2 cellular contexts compared by ENCODE assay signal in the genomic region with DNA sequence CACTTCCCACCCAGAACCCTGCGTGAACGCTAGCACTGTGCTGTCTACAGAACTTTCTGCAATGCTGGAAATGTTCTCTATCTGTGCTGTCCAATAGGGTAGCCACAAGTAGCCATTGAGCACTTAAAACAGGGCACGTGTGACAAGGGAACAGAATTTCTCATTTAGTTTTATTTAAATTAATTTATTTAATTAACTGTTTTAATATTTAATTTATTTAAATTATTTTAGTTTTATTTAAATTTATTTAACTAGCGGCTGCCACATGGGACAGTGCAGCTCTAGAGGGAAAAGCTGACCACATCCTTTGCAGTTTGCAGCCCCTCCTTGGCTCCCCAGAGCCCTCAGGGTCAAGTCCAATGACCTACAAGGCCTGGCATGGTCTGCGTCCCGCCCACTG.
A peak's percentile ranks its signal among the peaks of the same experiment; 100 is the strongest.
TF ChIP-seq lines count a peak whose summit lies in the region.

No MANE protein-coding gene starts in this region.

TF ChIP-seq in HepG2, 621 proteins besides CTCF, POLR2A, EP300 and RAD21:
- TF ChIP-seq, protein P1, sequence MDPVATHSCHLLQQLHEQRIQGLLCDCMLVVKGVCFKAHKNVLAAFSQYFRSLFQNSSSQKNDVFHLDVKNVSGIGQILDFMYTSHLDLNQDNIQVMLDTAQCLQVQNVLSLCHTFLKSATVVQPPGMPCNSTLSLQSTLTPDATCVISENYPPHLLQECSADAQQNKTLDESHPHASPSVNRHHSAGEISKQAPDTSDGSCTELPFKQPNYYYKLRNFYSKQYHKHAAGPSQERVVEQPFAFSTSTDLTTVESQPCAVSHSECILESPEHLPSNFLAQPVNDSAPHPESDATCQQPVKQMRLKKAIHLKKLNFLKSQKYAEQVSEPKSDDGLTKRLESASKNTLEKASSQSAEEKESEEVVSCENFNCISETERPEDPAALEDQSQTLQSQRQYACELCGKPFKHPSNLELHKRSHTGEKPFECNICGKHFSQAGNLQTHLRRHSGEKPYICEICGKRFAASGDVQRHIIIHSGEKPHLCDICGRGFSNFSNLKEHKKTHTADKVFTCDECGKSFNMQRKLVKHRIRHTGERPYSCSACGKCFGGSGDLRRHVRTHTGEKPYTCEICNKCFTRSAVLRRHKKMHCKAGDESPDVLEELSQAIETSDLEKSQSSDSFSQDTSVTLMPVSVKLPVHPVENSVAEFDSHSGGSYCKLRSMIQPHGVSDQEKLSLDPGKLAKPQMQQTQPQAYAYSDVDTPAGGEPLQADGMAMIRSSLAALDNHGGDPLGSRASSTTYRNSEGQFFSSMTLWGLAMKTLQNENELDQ (CRISPR knock-in tag; IDR thresholded peaks at IDR 0.05; ENCODE audit: borderline replicate concordance), result no peak
- TF ChIP-seq MTF1 (CRISPR knock-in tag; IDR thresholded peaks at IDR 0.05) (no peak), SAP130 (CRISPR knock-in tag; IDR thresholded peaks at IDR 0.05; ENCODE audit: low read depth) (no peak)

TF ChIP-seq in WTC11, 78 proteins besides CTCF, POLR2A, EP300 and RAD21:
- TF ChIP-seq CREB1 (CRISPR knock-in tag; IDR thresholded peaks at IDR 0.05) (no peak), GTF2I (CRISPR knock-in tag; conservative IDR thresholded peaks at IDR 0.05) (no peak), HMGA2 (CRISPR knock-in tag; IDR thresholded peaks at IDR 0.05) (peak; percentile 98), RELA (CRISPR knock-in tag; IDR thresholded peaks at IDR 0.05; ENCODE audit: borderline replicate concordance) (no peak), OVOL2 (CRISPR knock-in tag; IDR thresholded peaks at IDR 0.05; ENCODE audit: borderline replicate concordance) (no peak), NFYB (CRISPR knock-in tag; conservative IDR thresholded peaks at IDR 0.05; ENCODE audit: low read depth) (no peak), RORB (CRISPR knock-in tag; IDR thresholded peaks at IDR 0.05) (no peak), MYBL2 (CRISPR knock-in tag; IDR thresholded peaks at IDR 0.05) (no peak)
- TF ChIP-seq, protein P2, sequence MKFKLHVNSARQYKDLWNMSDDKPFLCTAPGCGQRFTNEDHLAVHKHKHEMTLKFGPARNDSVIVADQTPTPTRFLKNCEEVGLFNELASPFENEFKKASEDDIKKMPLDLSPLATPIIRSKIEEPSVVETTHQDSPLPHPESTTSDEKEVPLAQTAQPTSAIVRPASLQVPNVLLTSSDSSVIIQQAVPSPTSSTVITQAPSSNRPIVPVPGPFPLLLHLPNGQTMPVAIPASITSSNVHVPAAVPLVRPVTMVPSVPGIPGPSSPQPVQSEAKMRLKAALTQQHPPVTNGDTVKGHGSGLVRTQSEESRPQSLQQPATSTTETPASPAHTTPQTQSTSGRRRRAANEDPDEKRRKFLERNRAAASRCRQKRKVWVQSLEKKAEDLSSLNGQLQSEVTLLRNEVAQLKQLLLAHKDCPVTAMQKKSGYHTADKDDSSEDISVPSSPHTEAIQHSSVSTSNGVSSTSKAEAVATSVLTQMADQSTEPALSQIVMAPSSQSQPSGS (CRISPR knock-in tag; IDR thresholded peaks at IDR 0.05; ENCODE audit: borderline replicate concordance, low read depth), result no peak
